26 cellular contexts compared by ENCODE assay signal in the genomic region with DNA sequence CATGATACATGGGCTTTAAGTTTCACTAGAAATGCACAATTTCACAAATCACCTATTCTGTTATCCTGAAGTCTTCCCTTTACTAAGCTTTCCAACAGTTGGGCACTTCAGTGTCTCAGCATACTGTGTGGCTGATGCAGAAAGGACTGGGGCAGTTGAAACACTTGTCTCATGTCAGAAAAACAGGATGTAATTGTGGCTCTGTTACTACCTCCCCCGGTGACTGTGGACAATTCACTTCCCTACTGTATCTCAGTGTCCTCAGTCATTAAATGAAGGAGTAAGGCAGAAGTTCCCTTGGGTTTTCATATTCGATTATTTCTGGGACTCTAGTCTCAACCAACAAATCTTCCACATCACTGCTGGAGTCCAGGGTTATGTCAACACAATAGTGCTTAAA. TPM values are rescaled to one million over a fixed set of nuclear protein-coding genes. Genes with fewer than 3 reads are reported as not detected.
A peak's percentile ranks its signal among the peaks of the same experiment; 100 is the strongest.
DNase-seq lines count a peak whose midpoint lies in the region; ATAC-seq and TF ChIP-seq lines count a peak whose summit lies in the region.
"Had no signal": no experiment of that assay in that cellular context is flagged by ENCODE, and none has a peak within 500 bp of the region (broad histone marks: within the 10 kb centered on the region; RNA-seq: fewer than 3 reads in every experiment).

No MANE protein-coding gene starts in this region.

- no peaks in the 10 kb centered on the region for H3K4me1 ChIP-seq in mucosa of descending colon (ENCODE audit: low read depth)
- H3K4me1 ChIP-seq: sigmoid colon, testis had no signal

- no peak overlapping the region for H3K4me3 Mint-ChIP-seq in T-helper 1 cell treated with Interleukin-12 subunit alpha and Interleukin-12 subunit beta and Interleukin-4 antibody, amounts not matched to agents 30 μg/mL and 1 μg/mL, for 36 hours
- H3K4me3 Mint-ChIP-seq in glutamatergic neuron (ENCODE audit: unreplicated experiment): no peak overlapping the region
- H3K4me3 Mint-ChIP-seq: activated T-cell treated with anti-CD3 and anti-CD28 coated beads, Interleukin-2, amount 50 U/mL, for 24 hours had no signal

- peak; percentile 48 for ATAC-seq in mucosa of descending colon
- ATAC-seq: effector memory CD8-positive, alpha-beta T cell; K562; PC-3 had no signal

- no peak overlapping the region for H3K4me3 ChIP-seq in mucosa of descending colon
- H3K4me3 ChIP-seq: adrenal gland, K562, sigmoid colon, testis had no signal

- H3K36me3 Mint-ChIP-seq in T-helper 1 cell treated with Interleukin-12 subunit alpha and Interleukin-12 subunit beta and Interleukin-4 antibody, amounts not matched to agents 30 μg/mL and 1 μg/mL, for 36 hours (ENCODE audit: low read depth): no peaks in the 10 kb centered on the region
- H3K36me3 Mint-ChIP-seq in glutamatergic neuron (ENCODE audit: unreplicated experiment): no peaks in the 10 kb centered on the region

- no peak for TF ChIP-seq CTCF in mucosa of descending colon (IDR thresholded peaks at IDR 0.05)
- TF ChIP-seq CTCF in glutamatergic neuron (IDR thresholded peaks at IDR 0.05; ENCODE audit: partially characterized antibody, unreplicated experiment): no peak

- H3K9me3 ChIP-seq in mucosa of descending colon: no peaks in the 10 kb centered on the region
- H3K9me3 ChIP-seq: adrenal gland, sigmoid colon, testis had no signal

- peaks cover 35% of the 10 kb centered on the region for H3K4me1 Mint-ChIP-seq in T-helper 1 cell treated with Interleukin-12 subunit alpha and Interleukin-12 subunit beta and Interleukin-4 antibody, amounts not matched to agents 30 μg/mL and 1 μg/mL, for 36 hours (ENCODE audit: low read depth)
- no peaks in the 10 kb centered on the region for H3K4me1 Mint-ChIP-seq in glutamatergic neuron (ENCODE audit: low read depth, unreplicated experiment)

- no peaks in the 10 kb centered on the region for H3K36me3 ChIP-seq in mucosa of descending colon (ENCODE audit: low read depth)
- H3K36me3 ChIP-seq: adrenal gland, sigmoid colon had no signal

- DNase-seq in GDM1 (lab: John Stamatoyannopoulos, UW) (peak; percentile 84), Kasumi-1 (lab: John Stamatoyannopoulos, UW) (peak; percentile 94 to 96), mucosa of descending colon (no peak), NAMALWA (ENCODE audit: low spot score) (no peak), glutamatergic neuron (no peak), DMS153 (lab: John Stamatoyannopoulos, UW) (no peak), RPMI8226 (no peak)
- DNase-seq: activated CD4-positive, CD25-positive, alpha-beta regulatory T cell treated with anti-CD3 and anti-CD28 coated beads, Interleukin-2, amount 50 U/mL, for 72 hours; activated T-cell treated with anti-CD3 and anti-CD28 coated beads, Interleukin-2, amount 50 U/mL, for 24 hours; adrenal gland; C1 segment of cervical spinal cord; caudate nucleus; effector memory CD8-positive, alpha-beta T cell; HCEC 1CT; hypothalamus; kidney glomerular epithelial cell; NCI-H1694; NCI-H446; PC-3; sigmoid colon; stimulated activated CD4-positive, alpha-beta T cell treated with anti-CD3 and anti-CD28 coated beads, Interleukin-2, amount 100 ng/mL, for 48 hours; stimulated activated CD8-positive, alpha-beta memory T cell treated with anti-CD3 and anti-CD28 coated beads, Interleukin-4, amount 100 ng/mL, for 48 hours; testis had no signal

- H3K9me3 Mint-ChIP-seq in T-helper 1 cell treated with Interleukin-12 subunit alpha and Interleukin-12 subunit beta and Interleukin-4 antibody, amounts not matched to agents 30 μg/mL and 1 μg/mL, for 36 hours: no peaks in the 10 kb centered on the region
- no peaks in the 10 kb centered on the region for H3K9me3 Mint-ChIP-seq in glutamatergic neuron (ENCODE audit: unreplicated experiment)
- H3K9me3 Mint-ChIP-seq: activated T-cell treated with anti-CD3 and anti-CD28 coated beads, Interleukin-2, amount 50 U/mL, for 24 hours; effector memory CD8-positive, alpha-beta T cell had no signal

- intact Hi-C loops in mucosa of descending colon (cut with DNase I, micrococcal nuclease): loop anchor here (2.0 to 10.0 kb wide), 3 partner anchors 99 to 381 kb away; no protein-coding TSS in a partner anchor

- peak overlapping the region; percentile 78 for H3K27ac Mint-ChIP-seq in T-helper 1 cell treated with Interleukin-12 subunit alpha and Interleukin-12 subunit beta and Interleukin-4 antibody, amounts not matched to agents 30 μg/mL and 1 μg/mL, for 36 hours
- H3K27ac Mint-ChIP-seq in glutamatergic neuron (ENCODE audit: unreplicated experiment): no peak overlapping the region
- H3K27ac Mint-ChIP-seq: activated T-cell treated with anti-CD3 and anti-CD28 coated beads, Interleukin-2, amount 50 U/mL, for 24 hours; effector memory CD8-positive, alpha-beta T cell had no signal

- H3K27me3 Mint-ChIP-seq in T-helper 1 cell treated with Interleukin-12 subunit alpha and Interleukin-12 subunit beta and Interleukin-4 antibody, amounts not matched to agents 30 μg/mL and 1 μg/mL, for 36 hours (ENCODE audit: low read depth): no peaks in the 10 kb centered on the region
- no peaks in the 10 kb centered on the region for H3K27me3 Mint-ChIP-seq in glutamatergic neuron (ENCODE audit: unreplicated experiment)
- H3K27me3 Mint-ChIP-seq: activated T-cell treated with anti-CD3 and anti-CD28 coated beads, Interleukin-2, amount 50 U/mL, for 24 hours; effector memory CD8-positive, alpha-beta T cell had no signal

RNA-seq across cellular contexts. Expression of gene ANKRD22, which starts 17.9 kb away (rescaled TPM):
- 10 to 100 TPM in 2 of 3 donors, 1 to 10 TPM in 1; 9.0 to 30.6 (median 18.9) TPM for total RNA-seq in mucosa of descending colon
- total RNA-seq in glutamatergic neuron (ENCODE audit: unreplicated experiment): not detected
- total RNA-seq: K562, sigmoid colon had no signal

RNA-seq across cellular contexts. Expression of gene LIPM, which starts 31.2 kb away (rescaled TPM):
- total RNA-seq in mucosa of descending colon: not detected
- not detected for total RNA-seq in glutamatergic neuron (ENCODE audit: unreplicated experiment)
- total RNA-seq: adrenal gland, K562, omental fat pad, PC-3, sigmoid colon, testis had no signal

RNA-seq across cellular contexts. Expression of gene STAMBPL1, which starts 46.3 kb away (rescaled TPM):
- total RNA-seq in mucosa of descending colon (10 to 100 TPM; 19.2 to 44.2 (median 20.0) TPM), glutamatergic neuron (ENCODE audit: unreplicated experiment) (4.4 TPM)

Comparison
In these comparisons a context has a peak if more than half of its experiments do, and no peak if none do; other contexts are left out.
1. DNase-seq: peak in GDM1 (single experiment) and Kasumi-1 (2 of 2); none in mucosa of descending colon (0 of 3), NAMALWA (single experiment), glutamatergic neuron (single experiment), DMS153 (single experiment) and RPMI8226 (single experiment).
2. RNA of gene ANKRD22, which starts 17.9 kb away (total RNA-seq): 9.0 to 30.6 TPM in mucosa of descending colon; not detected in glutamatergic neuron (single experiment); every median in the first group is over 10 times any median in the second.